9 cellular contexts compared by ENCODE assay signal in genomic region chr2:237171396-237171795, GRCh38.
DNase-seq lines count a peak whose midpoint lies in the region; ATAC-seq and TF ChIP-seq lines count a peak whose summit lies in the region.
"Had no signal": no experiment of that assay in that cellular context is flagged by ENCODE, and none has a peak within 500 bp of the region (broad histone marks: within the 10 kb centered on the region; RNA-seq: fewer than 3 reads in every experiment).

No MANE protein-coding gene starts in this region.

- peaks cover 22% of the 10 kb centered on the region for H3K27me3 Mint-ChIP-seq in Calu3 (ENCODE audit: unreplicated experiment)

- TF ChIP-seq CTCF in Calu3 (IDR thresholded peaks at IDR 0.05; ENCODE audit: unreplicated experiment): peak; percentile 17
- TF ChIP-seq CTCF in GM13976 (IDR thresholded peaks at IDR 0.05; ENCODE audit: borderline replicate concordance, control extremely low read depth, extremely low read depth, insufficient read depth, missing control alignments): no peak

- no peak for ATAC-seq in GM18873 (IDR thresholded peaks at IDR 0.05; ENCODE audit: low FRiP score, unreplicated experiment)

- CTCF ChIA-PET in Calu3 (lab: Charles Lee): interaction anchor here (0.7 kb wide), 1 partner anchor 21 kb away, joined by 3 read pairs; no protein-coding TSS in a partner anchor

- H3K4me1 Mint-ChIP-seq in Calu3 (ENCODE audit: low read depth, unreplicated experiment): peaks cover 11% of the 10 kb centered on the region

- no TSS peak for BruUV-seq in Calu3 (replicated peaks; lab: Mats Ljungman, UMichigan)

- intact Hi-C loops in Calu3 (cut with micrococcal nuclease; ENCODE audit: unreplicated experiment): loop anchor here (1.0 to 5.0 kb wide), 3 partner anchors 151 to 401 kb away; no protein-coding TSS in a partner anchor

- in situ Hi-C loops in GM13976 (cut with MboI; ENCODE audit: low sequenced_read_pairs, unreplicated experiment): no loop called here

- peaks cover 2% of the 10 kb centered on the region for H3K9me3 Mint-ChIP-seq in Calu3 (ENCODE audit: low read depth, unreplicated experiment)

- no peak overlapping the region for H3K27ac Mint-ChIP-seq in Calu3 (ENCODE audit: unreplicated experiment)

- peak; percentile 21 for DNase-seq in Calu3
- DNase-seq in RPMI7951 (ENCODE audit: low read depth): peak; percentile 92
- DNase-seq in foreskin melanocyte: peak; percentile 23
- peak; percentile 41 for DNase-seq in pulmonary artery endothelial cell (ENCODE audit: low read depth, low spot score)
- DNase-seq in GM13976 (ENCODE audit: low spot score): no peak
- no peak for DNase-seq in activated CD4-positive, CD25-positive, alpha-beta regulatory T cell (lab: John Stamatoyannopoulos, UW)
- DNase-seq in cortex of kidney (lab: John Stamatoyannopoulos, UW): no peak
- DNase-seq: caudate nucleus had no signal

- H3K4me3 Mint-ChIP-seq in Calu3 (ENCODE audit: low read depth, unreplicated experiment): no peak overlapping the region

- no peaks in the 10 kb centered on the region for H3K36me3 Mint-ChIP-seq in Calu3 (ENCODE audit: insufficient read depth, unreplicated experiment)

Comparison
In these comparisons a context has a peak if more than half of its experiments do, and no peak if none do; other contexts are left out.
1. DNase-seq: peak in Calu3 (single experiment), RPMI7951 (single experiment), foreskin melanocyte (single experiment) and pulmonary artery endothelial cell (single experiment); none in GM13976 (single experiment), activated CD4-positive, CD25-positive, alpha-beta regulatory T cell (0 of 4) and cortex of kidney (single experiment).